ENCODE assay signal across 18 cellular contexts in genomic region chr2:203451686-203452085, GRCh38.
DNase-seq lines count a peak whose midpoint lies in the region; ATAC-seq and TF ChIP-seq lines count a peak whose summit lies in the region.
"Had no signal": no experiment of that assay in that cellular context is flagged by ENCODE, and none has a peak within 500 bp of the region (broad histone marks: within the 10 kb centered on the region; RNA-seq: fewer than 3 reads in every experiment).

No MANE protein-coding gene starts in this region.

- no peak overlapping the region for H3K9ac ChIP-seq in PC-3 (ENCODE audit: low read length)
- H3K9ac ChIP-seq: KMS-11 had no signal

- TF ChIP-seq CTCF in PC-3 (conservative IDR thresholded peaks at IDR 0.05; ENCODE audit: low read depth, low read length), result no peak
- no peak for TF ChIP-seq CTCF in fibroblast of villous mesenchyme (IDR thresholded peaks at IDR 0.05; ENCODE audit: insufficient read depth, low read depth, low read length)
- no peak for TF ChIP-seq CTCF in adrenal gland (IDR thresholded peaks at IDR 0.05)

- H3K4me3 ChIP-seq in PC-3 (ENCODE audit: low read length) (no peak overlapping the region), fibroblast of villous mesenchyme (ENCODE audit: low read depth, low read length) (no peak overlapping the region), adrenal gland (no peak overlapping the region)
- H3K4me3 ChIP-seq: suprapubic skin had no signal

- no peaks in the 10 kb centered on the region for H3K27me3 ChIP-seq in PC-3 (ENCODE audit: low read length)
- H3K27me3 ChIP-seq in adrenal gland, result no peaks in the 10 kb centered on the region
- H3K27me3 ChIP-seq: suprapubic skin had no signal

- BruUV-seq in PC-3 (replicated peaks; lab: Mats Ljungman, UMichigan), result no TSS peak

- H3K4me1 ChIP-seq in PC-3 (ENCODE audit: insufficient read depth, low read length) (peaks cover 20% of the 10 kb centered on the region), adrenal gland (replicated peaks in 1 of 2) (peaks cover 0 to 14% of the 10 kb centered on the region in 2 donors)

- CTCF ChIA-PET in PC-3 (lab: Charles Lee), result no interaction called here

- 90 to 100% (median 92%) methylated on average over 1 of the region's 1 CpG for WGBS in adrenal gland, 4 donors

- ATAC-seq in PC-3 (peak; percentile 38; the same call in 1 of the 2 replicates), HG03520 (IDR thresholded peaks at IDR 0.05; ENCODE audit: unreplicated experiment) (no peak)
- ATAC-seq: activated naive CD4-positive, alpha-beta T cell treated with anti-CD3 and anti-CD28 coated beads, Interleukin-2, amount 50 U/mL, for 72 hours had no signal

- no peak overlapping the region for H3K4me2 ChIP-seq in PC-3 (ENCODE audit: low read length)
- H3K4me2 ChIP-seq: KMS-11 had no signal

- DNase-seq in SIG-M5 treated with dmso at 0.1 percent for 504 hours (lab: John Stamatoyannopoulos, UW; ENCODE audit: unreplicated experiment) (peak; percentile 56), SIG-M5 (lab: John Stamatoyannopoulos, UW) (no peak), PC-3 (peak; percentile 33), fibroblast of villous mesenchyme (ENCODE audit: low read depth) (peak; percentile 44), renal cortical epithelial cell (ENCODE audit: low read depth) (peak; percentile 30), 8988T (no peak), adrenal gland (no peak)
- DNase-seq: activated CD4-positive, alpha-beta T cell treated with anti-CD3 and anti-CD28 coated beads for 4 hours; CD8-positive, alpha-beta memory T cell; NCI-H1694; NCI-H524; RPMI8226; stimulated activated CD4-positive, alpha-beta T cell treated with anti-CD3 and anti-CD28 coated beads, Interleukin-1b, Interleukin-23, amount 100 ng/mL, for 48 hours; T-helper 9 cell had no signal

- intact Hi-C loops in PC-3 (cut with micrococcal nuclease), result loop anchor here (5.0 kb wide), 3 partner anchors 119 to 879 kb away; no protein-coding TSS in a partner anchor
- intact Hi-C loops in adrenal gland (cut with DNase I), result no loop called here

- H3K9me2 ChIP-seq in PC-3 (replicated peaks; ENCODE audit: low read length), result no peaks in the 10 kb centered on the region

- H3F3A ChIP-seq in PC-3 (ENCODE audit: low read length, unreplicated experiment), result no peaks in the 10 kb centered on the region

- 0 out of 2 replicates have a peak overlapping the region, but pooled peaks have one; percentile 24 for H2AFZ ChIP-seq in PC-3 (ENCODE audit: low read length)

- no peak for TF ChIP-seq POLR2A in adrenal gland (IDR thresholded peaks at IDR 0.05)

- no peaks in the 10 kb centered on the region for H3K9me3 ChIP-seq in PC-3 (ENCODE audit: low read length)
- H3K9me3 ChIP-seq in adrenal gland (replicated peaks in 1 of 3), result no peaks in the 10 kb centered on the region
- H3K9me3 ChIP-seq: suprapubic skin had no signal

- POLR2A ChIA-PET in PC-3 (lab: Charles Lee; ENCODE audit: unreplicated experiment), result no interaction called here

- H3K36me3 ChIP-seq in PC-3 (ENCODE audit: low read depth, low read length) (peaks cover 20% of the 10 kb centered on the region), adrenal gland (replicated peaks in 1 of 2) (peaks cover 0 to 17% of the 10 kb centered on the region in 2 donors)

- H3K79me2 ChIP-seq in PC-3 (ENCODE audit: low read length), result no peaks in the 10 kb centered on the region

- no peak overlapping the region for H3K27ac ChIP-seq in PC-3 (ENCODE audit: low read length)
- no peak overlapping the region for H3K27ac ChIP-seq in adrenal gland
- H3K27ac ChIP-seq: KMS-11, suprapubic skin had no signal

- H4K20me1 ChIP-seq in PC-3 (ENCODE audit: low read length), result no peaks in the 10 kb centered on the region

Comparison
In these comparisons a context has a peak if more than half of its experiments do, and no peak if none do; other contexts are left out.
1. DNase-seq: peak in SIG-M5 treated with dmso at 0.1 percent for 504 hours (single experiment), PC-3 (single experiment), fibroblast of villous mesenchyme (single experiment) and renal cortical epithelial cell (single experiment); none in SIG-M5 (single experiment), 8988T (single experiment) and adrenal gland (0 of 7).